1 cellular context compared by ENCODE assay signal in the genomic region with DNA sequence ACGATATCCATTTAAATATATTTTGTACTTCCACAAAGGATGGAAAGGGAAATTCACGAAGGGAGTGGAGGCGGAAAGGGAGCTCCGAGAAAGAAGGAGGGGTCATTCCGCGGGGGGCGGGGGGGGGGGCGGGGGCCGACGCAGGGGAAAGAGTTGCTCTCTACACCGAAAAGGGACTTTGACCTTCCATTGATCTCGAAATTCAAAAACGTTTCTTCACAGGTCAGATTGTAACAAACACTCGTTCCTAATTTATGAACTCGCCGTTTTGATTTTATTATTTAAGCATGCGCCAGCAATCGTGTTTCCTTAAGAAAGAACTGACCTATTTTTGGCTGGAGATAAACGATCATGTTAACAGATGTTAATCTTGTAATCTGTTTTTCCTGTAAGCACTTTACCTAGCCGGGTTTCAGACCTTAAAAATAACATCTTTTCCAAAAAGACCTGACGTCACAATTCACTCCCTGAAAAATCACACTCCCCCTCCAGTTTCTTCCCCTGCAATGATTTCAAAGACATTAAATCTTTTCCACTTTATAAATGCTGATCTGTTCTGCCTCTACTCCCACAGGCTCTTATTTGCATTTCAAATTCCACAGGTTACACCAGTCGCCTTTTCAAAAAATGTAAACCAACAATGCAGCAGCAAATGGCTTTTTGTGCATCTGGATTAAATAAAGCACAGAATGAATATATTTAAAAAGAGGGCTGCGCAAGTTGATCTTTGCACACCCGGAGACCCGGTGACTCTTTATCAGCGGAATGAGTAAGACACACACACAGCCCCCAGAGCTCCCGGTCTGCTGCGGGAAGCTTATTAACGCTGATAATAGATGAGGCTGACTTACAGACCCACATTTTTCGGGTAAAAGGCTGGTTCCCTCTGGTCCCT.
TF ChIP-seq lines count a peak whose summit lies in the region.

No MANE protein-coding gene starts in this region.

TF ChIP-seq in HEK293, 187 proteins besides CTCF, POLR2A, EP300 and RAD21 (continued from another document and continues in another):
- TF ChIP-seq ZSCAN18 (tag by site-specific recombination; IDR thresholded peaks at IDR 0.05) (no peak), ZNF202 (tag by site-specific recombination; IDR thresholded peaks at IDR 0.05; ENCODE audit: borderline replicate concordance) (no peak), ZBTB21 (tag by site-specific recombination; IDR thresholded peaks at IDR 0.05) (no peak), ZNF768 (tag by site-specific recombination; IDR thresholded peaks at IDR 0.05) (no peak), KLF1 (tag by site-specific recombination; IDR thresholded peaks at IDR 0.05) (no peak), ZNF426 (tag by site-specific recombination; IDR thresholded peaks at IDR 0.05) (no peak), ZNF654 (tag by site-specific recombination; IDR thresholded peaks at IDR 0.05; ENCODE audit: low read depth) (no peak), ZNF26 (tag by site-specific recombination; IDR thresholded peaks at IDR 0.05) (no peak), ZNF830 (tag by site-specific recombination; IDR thresholded peaks at IDR 0.05; ENCODE audit: low read depth) (no peak), ZNF423 (tag by site-specific recombination; IDR thresholded peaks at IDR 0.05) (no peak), ZBTB48 (tag by site-specific recombination; IDR thresholded peaks at IDR 0.05) (no peak; the same call in 1 of the 2 replicates), IKZF3 (tag by site-specific recombination; IDR thresholded peaks at IDR 0.05) (0 out of 2 replicates have a peak, but pooled peaks have one; percentile 31), SCRT2 (tag by site-specific recombination; IDR thresholded peaks at IDR 0.05) (peak; percentile 77), ZNF335 (tag by site-specific recombination; conservative IDR thresholded peaks at IDR 0.05) (0 out of 2 replicates have a peak, but pooled peaks have one; percentile 28), ZNF248 (tag by site-specific recombination; IDR thresholded peaks at IDR 0.05) (no peak), ZNF558 (tag by site-specific recombination; IDR thresholded peaks at IDR 0.05) (no peak), ZNF747 (tag by site-specific recombination; IDR thresholded peaks at IDR 0.05) (no peak), ZNF184 (tag by site-specific recombination; IDR thresholded peaks at IDR 0.05) (no peak), MYNN (tag by site-specific recombination; IDR thresholded peaks at IDR 0.05; ENCODE audit: borderline replicate concordance) (no peak), ZNF350 (tag by site-specific recombination; IDR thresholded peaks at IDR 0.05) (no peak), ZNF548 (tag by site-specific recombination; IDR thresholded peaks at IDR 0.05) (no peak), ZNF544 (tag by site-specific recombination; IDR thresholded peaks at IDR 0.05) (no peak), ZNF514 (tag by site-specific recombination; IDR thresholded peaks at IDR 0.05) (no peak), ZNF394 (tag by site-specific recombination; IDR thresholded peaks at IDR 0.05; ENCODE audit: borderline replicate concordance) (no peak), ZNF214 (tag by site-specific recombination; IDR thresholded peaks at IDR 0.05; ENCODE audit: borderline replicate concordance) (no peak), ZNF600 (tag by site-specific recombination; IDR thresholded peaks at IDR 0.05) (no peak), ZNF311 (tag by site-specific recombination; IDR thresholded peaks at IDR 0.05; ENCODE audit: borderline replicate concordance) (no peak), ZNF280D (tag by site-specific recombination; IDR thresholded peaks at IDR 0.05) (no peak), ZNF791 (tag by site-specific recombination; IDR thresholded peaks at IDR 0.05) (no peak), ZNF174 (tag by site-specific recombination; IDR thresholded peaks at IDR 0.05) (no peak), PRDM1 (tag by site-specific recombination; IDR thresholded peaks at IDR 0.05) (no peak), OSR2 (tag by site-specific recombination; IDR thresholded peaks at IDR 0.05) (no peak), RBAK (tag by site-specific recombination; IDR thresholded peaks at IDR 0.05) (no peak), ZNF341 (tag by site-specific recombination; IDR thresholded peaks at IDR 0.05; ENCODE audit: low read depth) (0 out of 2 replicates have a peak, but pooled peaks have one; percentile 2), ZNF529 (tag by site-specific recombination; IDR thresholded peaks at IDR 0.05; ENCODE audit: insufficient replicate concordance) (no peak), YY1 (tag by site-specific recombination; IDR thresholded peaks at IDR 0.05) (no peak), ZNF692 (tag by site-specific recombination; IDR thresholded peaks at IDR 0.05) (no peak), GLIS2 (tag by site-specific recombination; IDR thresholded peaks at IDR 0.05) (peak; percentile 9; the same call in 1 of the 2 replicates), ZNF19 (tag by site-specific recombination; IDR thresholded peaks at IDR 0.05; ENCODE audit: low read depth) (no peak), PBX3 (CRISPR knock-in tag; IDR thresholded peaks at IDR 0.05) (no peak), ZBTB17 (tag by site-specific recombination; IDR thresholded peaks at IDR 0.05) (no peak), ZNF629 (tag by site-specific recombination; IDR thresholded peaks at IDR 0.05) (peak; percentile 76), REPIN1 (tag by site-specific recombination; IDR thresholded peaks at IDR 0.05; ENCODE audit: low read depth) (no peak), ZNF488 (tag by site-specific recombination; IDR thresholded peaks at IDR 0.05) (no peak), HOXA7 (CRISPR knock-in tag; IDR thresholded peaks at IDR 0.05; ENCODE audit: borderline replicate concordance) (no peak)
- TF ChIP-seq, protein P1, sequence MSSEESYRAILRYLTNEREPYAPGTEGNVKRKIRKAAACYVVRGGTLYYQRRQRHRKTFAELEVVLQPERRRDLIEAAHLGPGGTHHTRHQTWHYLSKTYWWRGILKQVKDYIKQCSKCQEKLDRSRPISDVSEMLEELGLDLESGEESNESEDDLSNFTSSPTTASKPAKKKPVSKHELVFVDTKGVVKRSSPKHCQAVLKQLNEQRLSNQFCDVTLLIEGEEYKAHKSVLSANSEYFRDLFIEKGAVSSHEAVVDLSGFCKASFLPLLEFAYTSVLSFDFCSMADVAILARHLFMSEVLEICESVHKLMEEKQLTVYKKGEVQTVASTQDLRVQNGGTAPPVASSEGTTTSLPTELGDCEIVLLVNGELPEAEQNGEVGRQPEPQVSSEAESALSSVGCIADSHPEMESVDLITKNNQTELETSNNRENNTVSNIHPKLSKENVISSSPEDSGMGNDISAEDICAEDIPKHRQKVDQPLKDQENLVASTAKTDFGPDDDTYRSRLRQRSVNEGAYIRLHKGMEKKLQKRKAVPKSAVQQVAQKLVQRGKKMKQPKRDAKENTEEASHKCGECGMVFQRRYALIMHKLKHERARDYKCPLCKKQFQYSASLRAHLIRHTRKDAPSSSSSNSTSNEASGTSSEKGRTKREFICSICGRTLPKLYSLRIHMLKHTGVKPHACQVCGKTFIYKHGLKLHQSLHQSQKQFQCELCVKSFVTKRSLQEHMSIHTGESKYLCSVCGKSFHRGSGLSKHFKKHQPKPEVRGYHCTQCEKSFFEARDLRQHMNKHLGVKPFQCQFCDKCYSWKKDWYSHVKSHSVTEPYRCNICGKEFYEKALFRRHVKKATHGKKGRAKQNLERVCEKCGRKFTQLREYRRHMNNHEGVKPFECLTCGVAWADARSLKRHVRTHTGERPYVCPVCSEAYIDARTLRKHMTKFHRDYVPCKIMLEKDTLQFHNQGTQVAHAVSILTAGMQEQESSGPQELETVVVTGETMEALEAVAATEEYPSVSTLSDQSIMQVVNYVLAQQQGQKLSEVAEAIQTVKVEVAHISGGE (tag by site-specific recombination; conservative IDR thresholded peaks at IDR 0.05; ENCODE audit: low read depth): peak; percentile 20; the same call in 1 of the 2 replicates
- TF ChIP-seq, protein P2, sequence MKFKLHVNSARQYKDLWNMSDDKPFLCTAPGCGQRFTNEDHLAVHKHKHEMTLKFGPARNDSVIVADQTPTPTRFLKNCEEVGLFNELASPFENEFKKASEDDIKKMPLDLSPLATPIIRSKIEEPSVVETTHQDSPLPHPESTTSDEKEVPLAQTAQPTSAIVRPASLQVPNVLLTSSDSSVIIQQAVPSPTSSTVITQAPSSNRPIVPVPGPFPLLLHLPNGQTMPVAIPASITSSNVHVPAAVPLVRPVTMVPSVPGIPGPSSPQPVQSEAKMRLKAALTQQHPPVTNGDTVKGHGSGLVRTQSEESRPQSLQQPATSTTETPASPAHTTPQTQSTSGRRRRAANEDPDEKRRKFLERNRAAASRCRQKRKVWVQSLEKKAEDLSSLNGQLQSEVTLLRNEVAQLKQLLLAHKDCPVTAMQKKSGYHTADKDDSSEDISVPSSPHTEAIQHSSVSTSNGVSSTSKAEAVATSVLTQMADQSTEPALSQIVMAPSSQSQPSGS (tag by site-specific recombination; IDR thresholded peaks at IDR 0.05; ENCODE audit: low read depth): peak; percentile 75
- TF ChIP-seq, protein P3, sequence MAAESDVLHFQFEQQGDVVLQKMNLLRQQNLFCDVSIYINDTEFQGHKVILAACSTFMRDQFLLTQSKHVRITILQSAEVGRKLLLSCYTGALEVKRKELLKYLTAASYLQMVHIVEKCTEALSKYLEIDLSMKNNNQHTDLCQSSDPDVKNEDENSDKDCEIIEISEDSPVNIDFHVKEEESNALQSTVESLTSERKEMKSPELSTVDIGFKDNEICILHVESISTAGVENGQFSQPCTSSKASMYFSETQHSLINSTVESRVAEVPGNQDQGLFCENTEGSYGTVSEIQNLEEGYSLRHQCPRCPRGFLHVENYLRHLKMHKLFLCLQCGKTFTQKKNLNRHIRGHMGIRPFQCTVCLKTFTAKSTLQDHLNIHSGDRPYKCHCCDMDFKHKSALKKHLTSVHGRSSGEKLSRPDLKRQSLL (tag by site-specific recombination; IDR thresholded peaks at IDR 0.05): no peak
